In the genomic region with DNA sequence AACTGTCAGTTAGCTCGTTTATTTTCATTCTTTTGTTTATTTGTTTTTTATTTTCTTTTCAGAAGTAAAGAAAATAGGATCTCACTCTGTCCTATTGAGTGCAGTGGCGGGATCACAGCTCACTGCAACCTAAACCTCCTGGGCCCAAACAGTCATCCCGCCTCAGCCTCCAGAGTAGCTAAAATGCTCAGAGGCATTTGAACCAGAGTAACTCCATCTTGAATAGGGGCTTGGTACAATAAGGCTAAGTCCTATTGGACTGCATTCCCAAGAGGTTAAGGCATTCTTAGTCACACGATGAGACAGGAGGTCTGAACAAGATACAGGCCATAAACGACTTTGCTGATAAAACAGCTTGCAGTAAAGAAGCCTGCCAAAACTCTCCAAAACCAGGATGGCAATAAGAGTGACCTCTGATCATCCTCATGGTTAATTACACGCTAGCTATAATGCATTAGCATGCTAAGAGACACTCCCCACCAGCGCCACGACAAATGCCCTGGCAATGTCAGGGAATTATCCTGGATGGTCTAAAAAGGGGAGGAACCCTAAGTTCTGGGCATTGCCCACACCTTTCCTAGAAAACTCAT, we compare ENCODE assay signal across 1 cellular context.
TF ChIP-seq lines count a peak whose summit lies in the region.

No MANE protein-coding gene starts in this region.

TF ChIP-seq in K562, 482 proteins besides CTCF, POLR2A, EP300 and RAD21 (continues in another document):
- TF ChIP-seq NFYB (IDR thresholded peaks at IDR 0.05; ENCODE audit: extremely low read depth, insufficient read length) (no peak), TCF3 (CRISPR knock-in tag; IDR thresholded peaks at IDR 0.05) (no peak), FOSL1 (tag; conservative IDR thresholded peaks at IDR 0.05) (0 out of 2 replicates have a peak, but pooled peaks have one; percentile 18), SIN3A (IDR thresholded peaks at IDR 0.05; ENCODE audit: borderline replicate concordance in 2 of 2, control insufficient read depth in 1 of 2, low read depth in 2 of 2, low read length in 2 of 2) (no peak), PTTG1 (tag; IDR thresholded peaks at IDR 0.05; ENCODE audit: low read depth) (peak; percentile 73), GTF2A2 (tag; IDR thresholded peaks at IDR 0.05) (0 out of 2 replicates have a peak, but pooled peaks have one; percentile 21), ZNF668 (CRISPR knock-in tag; IDR thresholded peaks at IDR 0.05) (peak; percentile 71; the same call in 1 of the 2 replicates), ZNF239 (CRISPR knock-in tag; IDR thresholded peaks at IDR 0.05) (peak; percentile 37; the same call in 1 of the 2 replicates), ZNF644 (tag; IDR thresholded peaks at IDR 0.05; ENCODE audit: low read depth) (0 out of 2 replicates have a peak, but pooled peaks have one; percentile 43), E2F3 (CRISPR knock-in tag; IDR thresholded peaks at IDR 0.05) (peak; percentile 58; the same call in 1 of the 2 replicates), DIDO1 (tag; IDR thresholded peaks at IDR 0.05; ENCODE audit: low read depth) (peak; percentile 51; the same call in 1 of the 2 replicates), HIVEP1 (CRISPR knock-in tag; IDR thresholded peaks at IDR 0.05) (peak; percentile 63; the same call in 1 of the 2 replicates), MECOM (CRISPR knock-in tag; IDR thresholded peaks at IDR 0.05) (peak; percentile 43; the same call in 1 of the 2 replicates), ZKSCAN8 (CRISPR knock-in tag; IDR thresholded peaks at IDR 0.05) (0 out of 2 replicates have a peak, but pooled peaks have one; percentile 54), HDAC8 (tag; IDR thresholded peaks at IDR 0.05) (no peak), ZNF444 (CRISPR knock-in tag; IDR thresholded peaks at IDR 0.05) (0 out of 2 replicates have a peak, but pooled peaks have one; percentile 43), MAZ (CRISPR knock-in tag; conservative IDR thresholded peaks at IDR 0.05 in 1 of 2, IDR thresholded peaks at IDR 0.05 in 1 of 2) (peak in 1 of 2 experiments; percentile 31; a peak in 1 of 4 replicates), ZNF175 (CRISPR knock-in tag; IDR thresholded peaks at IDR 0.05; ENCODE audit: low read depth) (0 out of 2 replicates have a peak, but pooled peaks have one; percentile 50), ZNF347 (CRISPR knock-in tag; IDR thresholded peaks at IDR 0.05; ENCODE audit: low read depth) (no peak), ERF (CRISPR knock-in tag; IDR thresholded peaks at IDR 0.05) (peak; percentile 64; the same call in 1 of the 2 replicates), ZNF41 (CRISPR knock-in tag; conservative IDR thresholded peaks at IDR 0.05) (peak; percentile 63; the same call in 1 of the 2 replicates), ZNF174 (CRISPR knock-in tag; IDR thresholded peaks at IDR 0.05) (no peak), NR4A1 (CRISPR knock-in tag; IDR thresholded peaks at IDR 0.05) (peak; percentile 61; the same call in 1 of the 2 replicates), NR4A1 (tag; IDR thresholded peaks at IDR 0.05) (peak; percentile 86; the same call in 1 of the 2 replicates), HNRNPUL1 (IDR thresholded peaks at IDR 0.05; ENCODE audit: low read length) (no peak), TEAD2 (tag; IDR thresholded peaks at IDR 0.05) (0 out of 2 replicates have a peak, but pooled peaks have one; percentile 13), DMBX1 (CRISPR knock-in tag; IDR thresholded peaks at IDR 0.05; ENCODE audit: borderline replicate concordance) (peak; percentile 62; the same call in 1 of the 2 replicates), SMAD3 (CRISPR knock-in tag; conservative IDR thresholded peaks at IDR 0.05) (peak; percentile 82), TEAD1 (CRISPR knock-in tag; IDR thresholded peaks at IDR 0.05) (peak in 1 of 2 experiments; percentile 65; a peak in 1 of 4 replicates), NR2C1 (IDR thresholded peaks at IDR 0.05) (no peak), NR2C1 (tag; IDR thresholded peaks at IDR 0.05) (peak; percentile 77), ZNF507 (tag; conservative IDR thresholded peaks at IDR 0.05) (0 out of 2 replicates have a peak, but pooled peaks have one; percentile 25), KLF6 (CRISPR knock-in tag; IDR thresholded peaks at IDR 0.05; ENCODE audit: borderline replicate concordance) (0 out of 2 replicates have a peak, but pooled peaks have one; percentile 31), NR1H2 (CRISPR knock-in tag; IDR thresholded peaks at IDR 0.05) (no peak), ILK (tag; IDR thresholded peaks at IDR 0.05; ENCODE audit: borderline replicate concordance, low read depth) (peak; percentile 79), TOE1 (IDR thresholded peaks at IDR 0.05; ENCODE audit: borderline replicate concordance) (no peak), TOE1 (CRISPR knock-in tag; IDR thresholded peaks at IDR 0.05; ENCODE audit: borderline replicate concordance, low read depth) (no peak), XRCC3 (IDR thresholded peaks at IDR 0.05) (no peak), ZNF589 (CRISPR knock-in tag; IDR thresholded peaks at IDR 0.05; ENCODE audit: low read depth) (peak; percentile 65; the same call in 1 of the 2 replicates), PTRF (tag; IDR thresholded peaks at IDR 0.05) (0 out of 2 replicates have a peak, but pooled peaks have one; percentile 40)
- TF ChIP-seq, protein P1, sequence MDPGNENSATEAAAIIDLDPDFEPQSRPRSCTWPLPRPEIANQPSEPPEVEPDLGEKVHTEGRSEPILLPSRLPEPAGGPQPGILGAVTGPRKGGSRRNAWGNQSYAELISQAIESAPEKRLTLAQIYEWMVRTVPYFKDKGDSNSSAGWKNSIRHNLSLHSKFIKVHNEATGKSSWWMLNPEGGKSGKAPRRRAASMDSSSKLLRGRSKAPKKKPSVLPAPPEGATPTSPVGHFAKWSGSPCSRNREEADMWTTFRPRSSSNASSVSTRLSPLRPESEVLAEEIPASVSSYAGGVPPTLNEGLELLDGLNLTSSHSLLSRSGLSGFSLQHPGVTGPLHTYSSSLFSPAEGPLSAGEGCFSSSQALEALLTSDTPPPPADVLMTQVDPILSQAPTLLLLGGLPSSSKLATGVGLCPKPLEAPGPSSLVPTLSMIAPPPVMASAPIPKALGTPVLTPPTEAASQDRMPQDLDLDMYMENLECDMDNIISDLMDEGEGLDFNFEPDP (CRISPR knock-in tag; IDR thresholded peaks at IDR 0.05): 0 out of 2 replicates have a peak, but pooled peaks have one; percentile 36
- TF ChIP-seq, protein P2, sequence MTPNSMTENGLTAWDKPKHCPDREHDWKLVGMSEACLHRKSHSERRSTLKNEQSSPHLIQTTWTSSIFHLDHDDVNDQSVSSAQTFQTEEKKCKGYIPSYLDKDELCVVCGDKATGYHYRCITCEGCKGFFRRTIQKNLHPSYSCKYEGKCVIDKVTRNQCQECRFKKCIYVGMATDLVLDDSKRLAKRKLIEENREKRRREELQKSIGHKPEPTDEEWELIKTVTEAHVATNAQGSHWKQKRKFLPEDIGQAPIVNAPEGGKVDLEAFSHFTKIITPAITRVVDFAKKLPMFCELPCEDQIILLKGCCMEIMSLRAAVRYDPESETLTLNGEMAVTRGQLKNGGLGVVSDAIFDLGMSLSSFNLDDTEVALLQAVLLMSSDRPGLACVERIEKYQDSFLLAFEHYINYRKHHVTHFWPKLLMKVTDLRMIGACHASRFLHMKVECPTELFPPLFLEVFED (CRISPR knock-in tag; conservative IDR thresholded peaks at IDR 0.05): 0 out of 2 replicates have a peak, but pooled peaks have one; percentile 28
- TF ChIP-seq, protein P3, sequence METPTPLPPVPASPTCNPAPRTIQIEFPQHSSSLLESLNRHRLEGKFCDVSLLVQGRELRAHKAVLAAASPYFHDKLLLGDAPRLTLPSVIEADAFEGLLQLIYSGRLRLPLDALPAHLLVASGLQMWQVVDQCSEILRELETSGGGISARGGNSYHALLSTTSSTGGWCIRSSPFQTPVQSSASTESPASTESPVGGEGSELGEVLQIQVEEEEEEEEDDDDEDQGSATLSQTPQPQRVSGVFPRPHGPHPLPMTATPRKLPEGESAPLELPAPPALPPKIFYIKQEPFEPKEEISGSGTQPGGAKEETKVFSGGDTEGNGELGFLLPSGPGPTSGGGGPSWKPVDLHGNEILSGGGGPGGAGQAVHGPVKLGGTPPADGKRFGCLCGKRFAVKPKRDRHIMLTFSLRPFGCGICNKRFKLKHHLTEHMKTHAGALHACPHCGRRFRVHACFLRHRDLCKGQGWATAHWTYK (CRISPR knock-in tag; IDR thresholded peaks at IDR 0.05): peak; percentile 38; the same call in 1 of the 2 replicates
- TF ChIP-seq, protein P4, sequence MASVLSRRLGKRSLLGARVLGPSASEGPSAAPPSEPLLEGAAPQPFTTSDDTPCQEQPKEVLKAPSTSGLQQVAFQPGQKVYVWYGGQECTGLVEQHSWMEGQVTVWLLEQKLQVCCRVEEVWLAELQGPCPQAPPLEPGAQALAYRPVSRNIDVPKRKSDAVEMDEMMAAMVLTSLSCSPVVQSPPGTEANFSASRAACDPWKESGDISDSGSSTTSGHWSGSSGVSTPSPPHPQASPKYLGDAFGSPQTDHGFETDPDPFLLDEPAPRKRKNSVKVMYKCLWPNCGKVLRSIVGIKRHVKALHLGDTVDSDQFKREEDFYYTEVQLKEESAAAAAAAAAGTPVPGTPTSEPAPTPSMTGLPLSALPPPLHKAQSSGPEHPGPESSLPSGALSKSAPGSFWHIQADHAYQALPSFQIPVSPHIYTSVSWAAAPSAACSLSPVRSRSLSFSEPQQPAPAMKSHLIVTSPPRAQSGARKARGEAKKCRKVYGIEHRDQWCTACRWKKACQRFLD (CRISPR knock-in tag; IDR thresholded peaks at IDR 0.05): peak; percentile 64; the same call in 1 of the 2 replicates
- TF ChIP-seq, protein P5, sequence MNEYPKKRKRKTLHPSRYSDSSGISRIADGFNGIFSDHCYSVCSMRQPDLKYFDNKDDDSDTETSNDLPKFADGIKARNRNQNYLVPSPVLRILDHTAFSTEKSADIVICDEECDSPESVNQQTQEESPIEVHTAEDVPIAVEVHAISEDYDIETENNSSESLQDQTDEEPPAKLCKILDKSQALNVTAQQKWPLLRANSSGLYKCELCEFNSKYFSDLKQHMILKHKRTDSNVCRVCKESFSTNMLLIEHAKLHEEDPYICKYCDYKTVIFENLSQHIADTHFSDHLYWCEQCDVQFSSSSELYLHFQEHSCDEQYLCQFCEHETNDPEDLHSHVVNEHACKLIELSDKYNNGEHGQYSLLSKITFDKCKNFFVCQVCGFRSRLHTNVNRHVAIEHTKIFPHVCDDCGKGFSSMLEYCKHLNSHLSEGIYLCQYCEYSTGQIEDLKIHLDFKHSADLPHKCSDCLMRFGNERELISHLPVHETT (CRISPR knock-in tag; conservative IDR thresholded peaks at IDR 0.05 in 1 of 2, IDR thresholded peaks at IDR 0.05 in 1 of 2): peak in 1 of 2 experiments; percentile 81; a peak in 2 of 4 replicates
- TF ChIP-seq, protein P6, sequence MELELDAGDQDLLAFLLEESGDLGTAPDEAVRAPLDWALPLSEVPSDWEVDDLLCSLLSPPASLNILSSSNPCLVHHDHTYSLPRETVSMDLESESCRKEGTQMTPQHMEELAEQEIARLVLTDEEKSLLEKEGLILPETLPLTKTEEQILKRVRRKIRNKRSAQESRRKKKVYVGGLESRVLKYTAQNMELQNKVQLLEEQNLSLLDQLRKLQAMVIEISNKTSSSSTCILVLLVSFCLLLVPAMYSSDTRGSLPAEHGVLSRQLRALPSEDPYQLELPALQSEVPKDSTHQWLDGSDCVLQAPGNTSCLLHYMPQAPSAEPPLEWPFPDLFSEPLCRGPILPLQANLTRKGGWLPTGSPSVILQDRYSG (tag; conservative IDR thresholded peaks at IDR 0.05; ENCODE audit: low read depth): peak; percentile 89
- TF ChIP-seq, protein P7, sequence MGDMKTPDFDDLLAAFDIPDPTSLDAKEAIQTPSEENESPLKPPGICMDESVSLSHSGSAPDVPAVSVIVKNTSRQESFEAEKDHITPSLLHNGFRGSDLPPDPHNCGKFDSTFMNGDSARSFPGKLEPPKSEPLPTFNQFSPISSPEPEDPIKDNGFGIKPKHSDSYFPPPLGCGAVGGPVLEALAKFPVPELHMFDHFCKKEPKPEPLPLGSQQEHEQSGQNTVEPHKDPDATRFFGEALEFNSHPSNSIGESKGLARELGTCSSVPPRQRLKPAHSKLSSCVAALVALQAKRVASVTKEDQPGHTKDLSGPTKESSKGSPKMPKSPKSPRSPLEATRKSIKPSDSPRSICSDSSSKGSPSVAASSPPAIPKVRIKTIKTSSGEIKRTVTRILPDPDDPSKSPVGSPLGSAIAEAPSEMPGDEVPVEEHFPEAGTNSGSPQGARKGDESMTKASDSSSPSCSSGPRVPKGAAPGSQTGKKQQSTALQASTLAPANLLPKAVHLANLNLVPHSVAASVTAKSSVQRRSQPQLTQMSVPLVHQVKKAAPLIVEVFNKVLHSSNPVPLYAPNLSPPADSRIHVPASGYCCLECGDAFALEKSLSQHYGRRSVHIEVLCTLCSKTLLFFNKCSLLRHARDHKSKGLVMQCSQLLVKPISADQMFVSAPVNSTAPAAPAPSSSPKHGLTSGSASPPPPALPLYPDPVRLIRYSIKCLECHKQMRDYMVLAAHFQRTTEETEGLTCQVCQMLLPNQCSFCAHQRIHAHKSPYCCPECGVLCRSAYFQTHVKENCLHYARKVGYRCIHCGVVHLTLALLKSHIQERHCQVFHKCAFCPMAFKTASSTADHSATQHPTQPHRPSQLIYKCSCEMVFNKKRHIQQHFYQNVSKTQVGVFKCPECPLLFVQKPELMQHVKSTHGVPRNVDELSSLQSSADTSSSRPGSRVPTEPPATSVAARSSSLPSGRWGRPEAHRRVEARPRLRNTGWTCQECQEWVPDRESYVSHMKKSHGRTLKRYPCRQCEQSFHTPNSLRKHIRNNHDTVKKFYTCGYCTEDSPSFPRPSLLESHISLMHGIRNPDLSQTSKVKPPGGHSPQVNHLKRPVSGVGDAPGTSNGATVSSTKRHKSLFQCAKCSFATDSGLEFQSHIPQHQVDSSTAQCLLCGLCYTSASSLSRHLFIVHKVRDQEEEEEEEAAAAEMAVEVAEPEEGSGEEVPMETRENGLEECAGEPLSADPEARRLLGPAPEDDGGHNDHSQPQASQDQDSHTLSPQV (IDR thresholded peaks at IDR 0.05): peak; percentile 86
- TF ChIP-seq, protein P8, sequence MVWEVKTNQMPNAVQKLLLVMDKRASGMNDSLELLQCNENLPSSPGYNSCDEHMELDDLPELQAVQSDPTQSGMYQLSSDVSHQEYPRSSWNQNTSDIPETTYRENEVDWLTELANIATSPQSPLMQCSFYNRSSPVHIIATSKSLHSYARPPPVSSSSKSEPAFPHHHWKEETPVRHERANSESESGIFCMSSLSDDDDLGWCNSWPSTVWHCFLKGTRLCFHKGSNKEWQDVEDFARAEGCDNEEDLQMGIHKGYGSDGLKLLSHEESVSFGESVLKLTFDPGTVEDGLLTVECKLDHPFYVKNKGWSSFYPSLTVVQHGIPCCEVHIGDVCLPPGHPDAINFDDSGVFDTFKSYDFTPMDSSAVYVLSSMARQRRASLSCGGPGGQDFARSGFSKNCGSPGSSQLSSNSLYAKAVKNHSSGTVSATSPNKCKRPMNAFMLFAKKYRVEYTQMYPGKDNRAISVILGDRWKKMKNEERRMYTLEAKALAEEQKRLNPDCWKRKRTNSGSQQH (CRISPR knock-in tag; IDR thresholded peaks at IDR 0.05): 0 out of 2 replicates have a peak, but pooled peaks have one; percentile 46
- TF ChIP-seq, protein P9, sequence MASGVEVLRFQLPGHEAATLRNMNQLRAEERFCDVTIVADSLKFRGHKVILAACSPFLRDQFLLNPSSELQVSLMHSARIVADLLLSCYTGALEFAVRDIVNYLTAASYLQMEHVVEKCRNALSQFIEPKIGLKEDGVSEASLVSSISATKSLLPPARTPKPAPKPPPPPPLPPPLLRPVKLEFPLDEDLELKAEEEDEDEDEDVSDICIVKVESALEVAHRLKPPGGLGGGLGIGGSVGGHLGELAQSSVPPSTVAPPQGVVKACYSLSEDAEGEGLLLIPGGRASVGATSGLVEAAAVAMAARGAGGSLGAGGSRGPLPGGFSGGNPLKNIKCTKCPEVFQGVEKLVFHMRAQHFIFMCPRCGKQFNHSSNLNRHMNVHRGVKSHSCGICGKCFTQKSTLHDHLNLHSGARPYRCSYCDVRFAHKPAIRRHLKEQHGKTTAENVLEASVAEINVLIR (CRISPR knock-in tag; IDR thresholded peaks at IDR 0.05): peak; percentile 53; the same call in 1 of the 2 replicates
